ENCODE assay signal across 12 cellular contexts in genomic region chr16:31428277-31428597, GRCh38. TPM values are rescaled to one million over a fixed set of nuclear protein-coding genes. Genes with fewer than 3 reads are reported as not detected.
DNase-seq lines count a peak whose midpoint lies in the region; ATAC-seq and TF ChIP-seq lines count a peak whose summit lies in the region.
"Had no signal": no experiment of that assay in that cellular context is flagged by ENCODE, and none has a peak within 500 bp of the region (broad histone marks: within the 10 kb centered on the region; RNA-seq: fewer than 3 reads in every experiment).

Gene COX6A2, minus strand, starts transcription at chr16:31428360. Its CDS starts 35 bp downstream, at chr16:31428325.

- no peaks in the 10 kb centered on the region for H3K9me3 Mint-ChIP-seq in CD8-positive, alpha-beta memory T cell

- H3K79me2 ChIP-seq in hepatocyte = no peaks in the 10 kb centered on the region

- no peaks in the 10 kb centered on the region for H3K36me3 ChIP-seq in CD8-positive, alpha-beta memory T cell (ENCODE audit: insufficient read depth, low read length)
- no peaks in the 10 kb centered on the region for H3K36me3 ChIP-seq in ascending aorta
- H3K36me3 ChIP-seq in hepatocyte (replicated peaks; ENCODE audit: insufficient read depth, low read depth) = no peaks in the 10 kb centered on the region
- H3K36me3 ChIP-seq in sigmoid colon = no peaks in the 10 kb centered on the region
- H3K36me3 ChIP-seq: SJCRH30 had no signal

- TF ChIP-seq EP300 in sigmoid colon (IDR thresholded peaks at IDR 0.05) = no peak

- H3K4me1 Mint-ChIP-seq in CD8-positive, alpha-beta memory T cell = peaks cover 8 to 27% (median 21%) of the 10 kb centered on the region in 3 donors

- H3K4me3 ChIP-seq in CD8-positive, alpha-beta memory T cell (ENCODE audit: low read length) = no peak within 1 kb of the TSS
- H3K4me3 ChIP-seq in ascending aorta (peak within 1 kb of the TSS; percentile 39 to 66), hepatocyte (no peak within 1 kb of the TSS), sigmoid colon (peak within 1 kb of the TSS; percentile 14 to 47 (median 42))
- H3K4me3 ChIP-seq: SJCRH30 had no signal

- no peaks in the 10 kb centered on the region for H3K9me2 ChIP-seq in hepatocyte (replicated peaks; ENCODE audit: insufficient read depth)

- H4K20me1 ChIP-seq in hepatocyte (ENCODE audit: insufficient read depth, poor library complexity, severe bottlenecking) = no peaks in the 10 kb centered on the region

- no peak for DNase-seq in CD8-positive, alpha-beta memory T cell
- DNase-seq in ascending aorta (ENCODE audit: low spot score in 2 of 2) = no peak
- no peak for DNase-seq in hepatocyte (ENCODE audit: low spot score)
- no peak for DNase-seq in sigmoid colon
- DNase-seq in GM19238 (ENCODE audit: insufficient read length, low spot score) = no peak
- DNase-seq in NCI-H524 treated with DMSO at 0.1 percent for 48 hours (lab: John Stamatoyannopoulos, UW) = no peak
- DNase-seq in activated CD8-positive, alpha-beta memory T cell treated with anti-CD3 and anti-CD28 coated beads for 24 hours = no peak
- DNase-seq: DMS153, NCI-H2107 had no signal

- CTCF ChIA-PET in CD8-positive, alpha-beta memory T cell (lab: Charles Lee) = interaction anchor here (1.5 kb wide), 1 partner anchor 15 kb away, joined by 5 read pairs; the partner anchor contains the start of gene ZNF843

- intact Hi-C loops in ascending aorta (cut with DNase I) = no loop called here
- intact Hi-C loops in sigmoid colon (cut with DNase I) = no loop called here

- no peak for TF ChIP-seq CTCF in ascending aorta (IDR thresholded peaks at IDR 0.05)
- no peak for TF ChIP-seq CTCF in hepatocyte (IDR thresholded peaks at IDR 0.05; ENCODE audit: poor library complexity)
- no peak for TF ChIP-seq CTCF in sigmoid colon (IDR thresholded peaks at IDR 0.05)

- H3K4me2 ChIP-seq in hepatocyte = peak within 1 kb of the TSS; percentile 49

- peak within 1 kb of the TSS; percentile 58 to 85 (median 69) for H3K4me3 Mint-ChIP-seq in CD8-positive, alpha-beta memory T cell

- H3K4me1 ChIP-seq in CD8-positive, alpha-beta memory T cell (ENCODE audit: insufficient read depth, low read length) = peaks cover 5% of the 10 kb centered on the region
- H3K4me1 ChIP-seq in ascending aorta (peaks cover 0 to 4% of the 10 kb centered on the region in 2 donors), hepatocyte (ENCODE audit: insufficient read depth) (peaks cover 15% of the 10 kb centered on the region), sigmoid colon (peaks cover 0 to 11% (median 10%) of the 10 kb centered on the region in 4 donors)
- H3K4me1 ChIP-seq: SJCRH30 had no signal

- peaks cover 0 to 4% of the 10 kb centered on the region in 2 donors for H3K27me3 Mint-ChIP-seq in CD8-positive, alpha-beta memory T cell

- H3K27me3 ChIP-seq in CD8-positive, alpha-beta memory T cell (ENCODE audit: insufficient read depth, low read length, poor library complexity, severe bottlenecking) = no peaks in the 10 kb centered on the region
- H3K27me3 ChIP-seq in ascending aorta (no peaks in the 10 kb centered on the region), hepatocyte (no peaks in the 10 kb centered on the region), sigmoid colon (no peaks in the 10 kb centered on the region)
- H3K27me3 ChIP-seq: SJCRH30 had no signal

- H2AFZ ChIP-seq in hepatocyte = no peak within 1 kb of the TSS

- POLR2A ChIA-PET in CD8-positive, alpha-beta memory T cell (lab: Charles Lee) = no interaction called here

- H3K36me3 Mint-ChIP-seq in CD8-positive, alpha-beta memory T cell = no peaks in the 10 kb centered on the region

- no peak for ATAC-seq in HG03442 (IDR thresholded peaks at IDR 0.05; ENCODE audit: unreplicated experiment)

- TF ChIP-seq POLR2A in sigmoid colon (IDR thresholded peaks at IDR 0.05) = no peak

- 72% methylated on average over 7 of the region's 7 CpGs for WGBS in hepatocyte (ENCODE audit: low lambda C conversion rate, missing lambda C conversion rate)
- 79 to 82% methylated on average over 7 of the region's 7 CpGs for WGBS in sigmoid colon, 2 donors

- H3K9me3 ChIP-seq in CD8-positive, alpha-beta memory T cell (ENCODE audit: low read length) = no peaks in the 10 kb centered on the region
- H3K9me3 ChIP-seq in ascending aorta = no peaks in the 10 kb centered on the region
- no peaks in the 10 kb centered on the region for H3K9me3 ChIP-seq in hepatocyte (ENCODE audit: low read depth)
- no peaks in the 10 kb centered on the region for H3K9me3 ChIP-seq in sigmoid colon
- H3K9me3 ChIP-seq: SJCRH30 had no signal

- H3K27ac ChIP-seq in CD8-positive, alpha-beta memory T cell (ENCODE audit: low read depth, low read length) = no peak within 1 kb of the TSS
- H3K27ac ChIP-seq in ascending aorta = no peak within 1 kb of the TSS
- no peak within 1 kb of the TSS for H3K27ac ChIP-seq in hepatocyte
- H3K27ac ChIP-seq in sigmoid colon = peak within 1 kb of the TSS in 1 of 4 donors; percentile 67
- H3K27ac ChIP-seq: SJCRH30 had no signal

- H3K27ac Mint-ChIP-seq in CD8-positive, alpha-beta memory T cell = peak within 1 kb of the TSS in 7 of 8 donors; percentile 7 to 97 (median 68)

RNA-seq across cellular contexts. Expression of gene COX6A2, which starts in this region (rescaled TPM):
- total RNA-seq in CD8-positive, alpha-beta memory T cell = not detected
- not detected for polyA plus RNA-seq in CD8-positive, alpha-beta memory T cell
- total RNA-seq in ascending aorta (not detected), hepatocyte (not detected in 2 replicates), sigmoid colon (not detected)
- polyA plus RNA-seq in hepatocyte (1.7 TPM in 1 of 2 replicates, not detected in the other), sigmoid colon (1 to 10 TPM in 1 of 3 donors, under 1 TPM in 1, not detected in 1; 0.32 to 4.8 TPM)
- total RNA-seq: left colon, SJCRH30 had no signal

Comparison
In these comparisons a context has a peak if more than half of its experiments do, and no peak if none do; other contexts are left out.
1. H3K4me3 ChIP-seq: peak in ascending aorta (2 of 2) and sigmoid colon (4 of 4); none in CD8-positive, alpha-beta memory T cell (single experiment) and hepatocyte (single experiment).